ENCODE assay signal across 1 cellular context in the genomic region with DNA sequence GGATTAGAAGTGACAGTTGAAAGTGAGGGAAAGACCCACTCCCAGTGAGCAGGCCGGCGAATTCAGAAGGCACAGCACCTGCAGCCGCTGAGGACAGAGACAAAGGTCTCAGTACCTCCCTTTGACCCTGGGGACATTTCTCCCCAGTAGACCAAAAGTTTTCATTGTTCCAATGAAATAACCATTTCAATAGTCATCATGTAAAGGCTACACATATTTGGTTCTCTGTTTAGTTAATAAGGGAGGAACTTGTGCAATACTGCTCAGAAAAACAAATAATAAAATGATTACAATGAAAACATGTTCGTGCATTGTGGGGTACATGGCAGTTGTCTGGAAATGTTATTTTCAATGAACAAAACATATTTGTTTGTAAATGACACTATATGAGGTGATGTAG.
TF ChIP-seq lines count a peak whose summit lies in the region.

No MANE protein-coding gene starts in this region.

TF ChIP-seq in HepG2, 621 proteins besides CTCF, POLR2A, EP300 and RAD21 (continued from another document and continues in another):
- TF ChIP-seq, protein P1, sequence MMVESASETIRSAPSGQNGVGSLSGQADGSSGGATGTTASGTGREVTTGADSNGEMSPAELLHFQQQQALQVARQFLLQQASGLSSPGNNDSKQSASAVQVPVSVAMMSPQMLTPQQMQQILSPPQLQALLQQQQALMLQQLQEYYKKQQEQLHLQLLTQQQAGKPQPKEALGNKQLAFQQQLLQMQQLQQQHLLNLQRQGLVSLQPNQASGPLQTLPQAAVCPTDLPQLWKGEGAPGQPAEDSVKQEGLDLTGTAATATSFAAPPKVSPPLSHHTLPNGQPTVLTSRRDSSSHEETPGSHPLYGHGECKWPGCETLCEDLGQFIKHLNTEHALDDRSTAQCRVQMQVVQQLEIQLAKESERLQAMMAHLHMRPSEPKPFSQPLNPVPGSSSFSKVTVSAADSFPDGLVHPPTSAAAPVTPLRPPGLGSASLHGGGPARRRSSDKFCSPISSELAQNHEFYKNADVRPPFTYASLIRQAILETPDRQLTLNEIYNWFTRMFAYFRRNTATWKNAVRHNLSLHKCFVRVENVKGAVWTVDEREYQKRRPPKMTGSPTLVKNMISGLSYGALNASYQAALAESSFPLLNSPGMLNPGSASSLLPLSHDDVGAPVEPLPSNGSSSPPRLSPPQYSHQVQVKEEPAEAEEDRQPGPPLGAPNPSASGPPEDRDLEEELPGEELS (CRISPR knock-in tag; IDR thresholded peaks at IDR 0.05), result 0 out of 2 replicates have a peak, but pooled peaks have one; percentile 23
- no peak for TF ChIP-seq MTERF4 (CRISPR knock-in tag; IDR thresholded peaks at IDR 0.05)
- TF ChIP-seq TRAFD1 (CRISPR knock-in tag; IDR thresholded peaks at IDR 0.05; ENCODE audit: borderline replicate concordance), result no peak
- no peak for TF ChIP-seq SIX4 (CRISPR knock-in tag; IDR thresholded peaks at IDR 0.05)
- TF ChIP-seq, protein P2, sequence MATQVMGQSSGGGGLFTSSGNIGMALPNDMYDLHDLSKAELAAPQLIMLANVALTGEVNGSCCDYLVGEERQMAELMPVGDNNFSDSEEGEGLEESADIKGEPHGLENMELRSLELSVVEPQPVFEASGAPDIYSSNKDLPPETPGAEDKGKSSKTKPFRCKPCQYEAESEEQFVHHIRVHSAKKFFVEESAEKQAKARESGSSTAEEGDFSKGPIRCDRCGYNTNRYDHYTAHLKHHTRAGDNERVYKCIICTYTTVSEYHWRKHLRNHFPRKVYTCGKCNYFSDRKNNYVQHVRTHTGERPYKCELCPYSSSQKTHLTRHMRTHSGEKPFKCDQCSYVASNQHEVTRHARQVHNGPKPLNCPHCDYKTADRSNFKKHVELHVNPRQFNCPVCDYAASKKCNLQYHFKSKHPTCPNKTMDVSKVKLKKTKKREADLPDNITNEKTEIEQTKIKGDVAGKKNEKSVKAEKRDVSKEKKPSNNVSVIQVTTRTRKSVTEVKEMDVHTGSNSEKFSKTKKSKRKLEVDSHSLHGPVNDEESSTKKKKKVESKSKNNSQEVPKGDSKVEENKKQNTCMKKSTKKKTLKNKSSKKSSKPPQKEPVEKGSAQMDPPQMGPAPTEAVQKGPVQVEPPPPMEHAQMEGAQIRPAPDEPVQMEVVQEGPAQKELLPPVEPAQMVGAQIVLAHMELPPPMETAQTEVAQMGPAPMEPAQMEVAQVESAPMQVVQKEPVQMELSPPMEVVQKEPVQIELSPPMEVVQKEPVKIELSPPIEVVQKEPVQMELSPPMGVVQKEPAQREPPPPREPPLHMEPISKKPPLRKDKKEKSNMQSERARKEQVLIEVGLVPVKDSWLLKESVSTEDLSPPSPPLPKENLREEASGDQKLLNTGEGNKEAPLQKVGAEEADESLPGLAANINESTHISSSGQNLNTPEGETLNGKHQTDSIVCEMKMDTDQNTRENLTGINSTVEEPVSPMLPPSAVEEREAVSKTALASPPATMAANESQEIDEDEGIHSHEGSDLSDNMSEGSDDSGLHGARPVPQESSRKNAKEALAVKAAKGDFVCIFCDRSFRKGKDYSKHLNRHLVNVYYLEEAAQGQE (IDR thresholded peaks at IDR 0.05; ENCODE audit: borderline replicate concordance in 1 of 2, low read depth in 1 of 2, low read length in 2 of 2), result no peak
- TF ChIP-seq, protein P3, sequence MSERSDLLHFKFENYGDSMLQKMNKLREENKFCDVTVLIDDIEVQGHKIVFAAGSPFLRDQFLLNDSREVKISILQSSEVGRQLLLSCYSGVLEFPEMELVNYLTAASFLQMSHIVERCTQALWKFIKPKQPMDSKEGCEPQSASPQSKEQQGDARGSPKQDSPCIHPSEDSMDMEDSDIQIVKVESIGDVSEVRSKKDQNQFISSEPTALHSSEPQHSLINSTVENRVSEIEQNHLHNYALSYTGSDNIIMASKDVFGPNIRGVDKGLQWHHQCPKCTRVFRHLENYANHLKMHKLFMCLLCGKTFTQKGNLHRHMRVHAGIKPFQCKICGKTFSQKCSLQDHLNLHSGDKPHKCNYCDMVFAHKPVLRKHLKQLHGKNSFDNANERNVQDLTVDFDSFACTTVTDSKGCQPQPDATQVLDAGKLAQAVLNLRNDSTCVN (CRISPR knock-in tag; IDR thresholded peaks at IDR 0.05; ENCODE audit: borderline replicate concordance), result no peak
- no peak for TF ChIP-seq ZKSCAN1 (IDR thresholded peaks at IDR 0.05; ENCODE audit: low read length)
- no peak for TF ChIP-seq TMF1 (CRISPR knock-in tag; IDR thresholded peaks at IDR 0.05; ENCODE audit: low read depth)
- TF ChIP-seq ZNF225 (CRISPR knock-in tag; IDR thresholded peaks at IDR 0.05), result no peak
- TF ChIP-seq ZNF713 (CRISPR knock-in tag; IDR thresholded peaks at IDR 0.05), result no peak
- no peak for TF ChIP-seq ZBTB3 (CRISPR knock-in tag; IDR thresholded peaks at IDR 0.05; ENCODE audit: borderline replicate concordance, low read depth)
- no peak for TF ChIP-seq MAZ (IDR thresholded peaks at IDR 0.05; ENCODE audit: borderline replicate concordance, low read depth, low read length)
- TF ChIP-seq MAZ (CRISPR knock-in tag; IDR thresholded peaks at IDR 0.05; ENCODE audit: low read depth), result no peak
- no peak for TF ChIP-seq NFIC (IDR thresholded peaks at IDR 0.05; ENCODE audit: low read length)
- TF ChIP-seq SOX6 (IDR thresholded peaks at IDR 0.05), result no peak
- no peak; the same call in 1 of the 2 replicates for TF ChIP-seq SOX6 (CRISPR knock-in tag; IDR thresholded peaks at IDR 0.05)
- TF ChIP-seq ZNF230 (CRISPR knock-in tag; IDR thresholded peaks at IDR 0.05), result no peak
- no peak for TF ChIP-seq SRF (IDR thresholded peaks at IDR 0.05; ENCODE audit: low read depth, low read length)
- TF ChIP-seq CEBPB (IDR thresholded peaks at IDR 0.05; ENCODE audit: borderline replicate concordance, low read depth, low read length), result 0 out of 2 replicates have a peak, but pooled peaks have one; percentile 20
- TF ChIP-seq BHLHE40 (IDR thresholded peaks at IDR 0.05; ENCODE audit: low read length), result no peak
- TF ChIP-seq LCORL (IDR thresholded peaks at IDR 0.05), result no peak
- TF ChIP-seq LCORL (CRISPR knock-in tag; IDR thresholded peaks at IDR 0.05), result no peak
- TF ChIP-seq ATM (IDR thresholded peaks at IDR 0.05; ENCODE audit: borderline replicate concordance), result no peak
- TF ChIP-seq, protein P4, sequence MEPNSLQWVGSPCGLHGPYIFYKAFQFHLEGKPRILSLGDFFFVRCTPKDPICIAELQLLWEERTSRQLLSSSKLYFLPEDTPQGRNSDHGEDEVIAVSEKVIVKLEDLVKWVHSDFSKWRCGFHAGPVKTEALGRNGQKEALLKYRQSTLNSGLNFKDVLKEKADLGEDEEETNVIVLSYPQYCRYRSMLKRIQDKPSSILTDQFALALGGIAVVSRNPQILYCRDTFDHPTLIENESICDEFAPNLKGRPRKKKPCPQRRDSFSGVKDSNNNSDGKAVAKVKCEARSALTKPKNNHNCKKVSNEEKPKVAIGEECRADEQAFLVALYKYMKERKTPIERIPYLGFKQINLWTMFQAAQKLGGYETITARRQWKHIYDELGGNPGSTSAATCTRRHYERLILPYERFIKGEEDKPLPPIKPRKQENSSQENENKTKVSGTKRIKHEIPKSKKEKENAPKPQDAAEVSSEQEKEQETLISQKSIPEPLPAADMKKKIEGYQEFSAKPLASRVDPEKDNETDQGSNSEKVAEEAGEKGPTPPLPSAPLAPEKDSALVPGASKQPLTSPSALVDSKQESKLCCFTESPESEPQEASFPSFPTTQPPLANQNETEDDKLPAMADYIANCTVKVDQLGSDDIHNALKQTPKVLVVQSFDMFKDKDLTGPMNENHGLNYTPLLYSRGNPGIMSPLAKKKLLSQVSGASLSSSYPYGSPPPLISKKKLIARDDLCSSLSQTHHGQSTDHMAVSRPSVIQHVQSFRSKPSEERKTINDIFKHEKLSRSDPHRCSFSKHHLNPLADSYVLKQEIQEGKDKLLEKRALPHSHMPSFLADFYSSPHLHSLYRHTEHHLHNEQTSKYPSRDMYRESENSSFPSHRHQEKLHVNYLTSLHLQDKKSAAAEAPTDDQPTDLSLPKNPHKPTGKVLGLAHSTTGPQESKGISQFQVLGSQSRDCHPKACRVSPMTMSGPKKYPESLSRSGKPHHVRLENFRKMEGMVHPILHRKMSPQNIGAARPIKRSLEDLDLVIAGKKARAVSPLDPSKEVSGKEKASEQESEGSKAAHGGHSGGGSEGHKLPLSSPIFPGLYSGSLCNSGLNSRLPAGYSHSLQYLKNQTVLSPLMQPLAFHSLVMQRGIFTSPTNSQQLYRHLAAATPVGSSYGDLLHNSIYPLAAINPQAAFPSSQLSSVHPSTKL (CRISPR knock-in tag; IDR thresholded peaks at IDR 0.05), result peak; percentile 68; the same call in 1 of the 2 replicates
- TF ChIP-seq TBX2 (CRISPR knock-in tag; IDR thresholded peaks at IDR 0.05; ENCODE audit: borderline replicate concordance), result no peak
- peak; percentile 33; the same call in 1 of the 2 replicates for TF ChIP-seq FOXA3 (CRISPR knock-in tag; IDR thresholded peaks at IDR 0.05)
- no peak for TF ChIP-seq ZNF282 (IDR thresholded peaks at IDR 0.05; ENCODE audit: partially characterized antibody)
- no peak for TF ChIP-seq ZNF33A (CRISPR knock-in tag; IDR thresholded peaks at IDR 0.05; ENCODE audit: borderline replicate concordance)
- no peak for TF ChIP-seq ZSCAN29 (CRISPR knock-in tag; conservative IDR thresholded peaks at IDR 0.05)
- TF ChIP-seq HDAC1 (CRISPR knock-in tag; IDR thresholded peaks at IDR 0.05), result no peak
- TF ChIP-seq ESRRA (CRISPR knock-in tag; IDR thresholded peaks at IDR 0.05; ENCODE audit: low read depth), result no peak
- TF ChIP-seq ZNF383 (CRISPR knock-in tag; IDR thresholded peaks at IDR 0.05; ENCODE audit: borderline replicate concordance), result no peak
- TF ChIP-seq ZSCAN9 (CRISPR knock-in tag; IDR thresholded peaks at IDR 0.05; ENCODE audit: borderline replicate concordance), result no peak
- no peak for TF ChIP-seq RELA (CRISPR knock-in tag; IDR thresholded peaks at IDR 0.05)
- TF ChIP-seq PRDM15 (CRISPR knock-in tag; IDR thresholded peaks at IDR 0.05), result no peak
- TF ChIP-seq ZNF562 (CRISPR knock-in tag; IDR thresholded peaks at IDR 0.05; ENCODE audit: borderline replicate concordance), result no peak
